Comparison of ENCODE assay signal across 24 cellular contexts in genomic region chr1:43337588-43337987, GRCh38. TPM values are rescaled to one million over a fixed set of nuclear protein-coding genes. Genes with fewer than 3 reads are reported as not detected.
DNase-seq lines count a peak whose midpoint lies in the region; ATAC-seq, FAIRE-seq and TF ChIP-seq lines count a peak whose summit lies in the region.
"Had no signal": no experiment of that assay in that cellular context is flagged by ENCODE, and none has a peak within 500 bp of the region (broad histone marks: within the 10 kb centered on the region; RNA-seq: fewer than 3 reads in every experiment).

TSS of gene MPL (plus strand) at chr1:43337818. CDS start at chr1:43337849, 31 bp downstream.

- H3K23ac ChIP-seq in trophoblast cell (ENCODE audit: low read length), result no peak within 1 kb of the TSS

- DNase-seq in stimulated activated naive CD8-positive, alpha-beta T cell treated with anti-CD3 and anti-CD28 coated beads, Interleukin-15, amount 100 ng/mL, for 72 hours, result no peak
- no peak for DNase-seq in stimulated activated naive CD8-positive, alpha-beta T cell treated with anti-CD3 and anti-CD28 coated beads, Interleukin-15, Interleukin-2, amounts not matched to agents 100 U/mL and 50 U/mL, for 24 hours
- DNase-seq in trophoblast cell (no peak), SIG-M5 treated with dmso at 0.1 percent for 504 hours (lab: John Stamatoyannopoulos, UW; ENCODE audit: unreplicated experiment) (no peak), GM12891 (ENCODE audit: insufficient read length, low spot score) (no peak), iPS-NIHi7 (ENCODE audit: extremely low spot score) (no peak)
- DNase-seq: 8988T; DMS79; NCI-H1092; NCI-H1436 treated with DMSO at 0.1 percent for 48 hours; NCI-H1930; NCI-H226; NCI-H510A treated with DMSO at 0.1 percent for 48 hours; NCI-H748 treated with DMSO at 0.1 percent for 48 hours; NK-92 treated with Interleukin-12 subunit alpha and Interleukin-12 subunit beta, amount 100 ng/mL, for 24 hours; SHP77 treated with DMSO at 0.1 percent for 48 hours; SK-N-SH had no signal

- peak within 1 kb of the TSS; percentile 29 to 42 for H3K27ac Mint-ChIP-seq in stimulated activated naive CD8-positive, alpha-beta T cell treated with anti-CD3 and anti-CD28 coated beads, Interleukin-15, amount 100 ng/mL, for 72 hours
- H3K27ac Mint-ChIP-seq: GM23338 had no signal

- H3K4ac ChIP-seq in trophoblast cell (ENCODE audit: low read depth, low read length), result no peak within 1 kb of the TSS

- FAIRE-seq in GM12891 (lab: Jason Lieb, UNC), result no peak
- FAIRE-seq: K562 had no signal

- no peak within 1 kb of the TSS for H2AK5ac ChIP-seq in trophoblast cell (ENCODE audit: low read length)

- H4K8ac ChIP-seq in trophoblast cell (ENCODE audit: low read depth, low read length), result no peak within 1 kb of the TSS

- H3K4me1 ChIP-seq in trophoblast cell (ENCODE audit: control insufficient read depth in 1 of 2, insufficient read depth in 2 of 2, low read length in 2 of 2), result no peaks in the 10 kb centered on the region
- H3K4me1 ChIP-seq: HAP-1 had no signal

- H3K9me3 ChIP-seq in trophoblast cell (ENCODE audit: insufficient read depth, low read depth, low read length), result peaks cover 2% of the 10 kb centered on the region
- H3K9me3 ChIP-seq: HAP-1, SK-N-SH had no signal

- H3K79me2 ChIP-seq in trophoblast cell (ENCODE audit: control insufficient read depth, insufficient read depth, low read length, poor library complexity), result no peaks in the 10 kb centered on the region

- H2BK5ac ChIP-seq in trophoblast cell (ENCODE audit: low read depth, low read length, poor library complexity), result no peak within 1 kb of the TSS

- H3K9ac ChIP-seq in trophoblast cell (ENCODE audit: low read length), result peak within 1 kb of the TSS; percentile 29
- H3K9ac ChIP-seq: SK-N-SH had no signal

- H3K9me3 Mint-ChIP-seq in stimulated activated naive CD8-positive, alpha-beta T cell treated with anti-CD3 and anti-CD28 coated beads, Interleukin-15, amount 100 ng/mL, for 72 hours, result no peaks in the 10 kb centered on the region
- H3K9me3 Mint-ChIP-seq: GM23338 had no signal

- H3K4me1 Mint-ChIP-seq in stimulated activated naive CD8-positive, alpha-beta T cell treated with anti-CD3 and anti-CD28 coated beads, Interleukin-15, amount 100 ng/mL, for 72 hours, result no peaks in the 10 kb centered on the region
- H3K4me1 Mint-ChIP-seq: GM23338 had no signal

- peak; percentile 39 for ATAC-seq in stimulated activated naive CD8-positive, alpha-beta T cell treated with anti-CD3 and anti-CD28 coated beads, Interleukin-15, amount 100 ng/mL, for 72 hours
- no peak for ATAC-seq in stimulated activated naive CD8-positive, alpha-beta T cell treated with anti-CD3 and anti-CD28 coated beads, Interleukin-15, Interleukin-2, amounts not matched to agents 100 U/mL and 50 U/mL, for 24 hours
- ATAC-seq in esophagus mucosa, result peak; percentile 21
- ATAC-seq: GM23338, K562 had no signal

- no peak within 1 kb of the TSS for H3K4me3 ChIP-seq in trophoblast cell (ENCODE audit: low read depth, low read length)
- H3K4me3 ChIP-seq: GM23338, HAP-1, K562 had no signal

- no CpG with 5 or more reads among the region's 3 CpGs for WGBS in trophoblast cell (ENCODE audit: extremely low coverage, insufficient coverage, insufficient read length)

- H2BK12ac ChIP-seq in trophoblast cell (ENCODE audit: low read length), result no peak within 1 kb of the TSS

- H3K4me2 ChIP-seq in trophoblast cell (ENCODE audit: low read length), result no peak within 1 kb of the TSS
- H3K4me2 ChIP-seq: GM23338, SK-N-SH had no signal

- H2AFZ ChIP-seq in trophoblast cell (ENCODE audit: insufficient read depth, low read length, poor library complexity), result no peak within 1 kb of the TSS
- H2AFZ ChIP-seq: GM23338 had no signal

- H2BK120ac ChIP-seq in trophoblast cell (ENCODE audit: insufficient read depth, low read length, poor library complexity), result no peak within 1 kb of the TSS

- H3K27ac ChIP-seq in trophoblast cell (ENCODE audit: low read depth, low read length), result no peak within 1 kb of the TSS
- H3K27ac ChIP-seq: C4-2B, RWPE1 had no signal

- H4K91ac ChIP-seq in trophoblast cell (ENCODE audit: low read depth, low read length), result no peak within 1 kb of the TSS

- no peak within 1 kb of the TSS for H3K18ac ChIP-seq in trophoblast cell (ENCODE audit: low read length)

- no peak within 1 kb of the TSS for H4K12ac ChIP-seq in trophoblast cell (ENCODE audit: low read depth, low read length)

- no peaks in the 10 kb centered on the region for H3K36me3 ChIP-seq in trophoblast cell (ENCODE audit: control insufficient read depth in 1 of 2, insufficient read depth in 2 of 2, low read length in 2 of 2)
- H3K36me3 ChIP-seq: HAP-1 had no signal

- no peak for TF ChIP-seq POLR2A in GM12891 (IDR thresholded peaks at IDR 0.05; ENCODE audit: low read depth, low read length)

- H3K27me3 Mint-ChIP-seq in stimulated activated naive CD8-positive, alpha-beta T cell treated with anti-CD3 and anti-CD28 coated beads, Interleukin-15, amount 100 ng/mL, for 72 hours, result no peaks in the 10 kb centered on the region

- H3K27me3 ChIP-seq in trophoblast cell (ENCODE audit: insufficient read depth, low read length), result no peaks in the 10 kb centered on the region

- no peak within 1 kb of the TSS for H3K14ac ChIP-seq in trophoblast cell (ENCODE audit: low read length)

- H3K4me3 Mint-ChIP-seq in stimulated activated naive CD8-positive, alpha-beta T cell treated with anti-CD3 and anti-CD28 coated beads, Interleukin-15, amount 100 ng/mL, for 72 hours, result no peak within 1 kb of the TSS
- H3K4me3 Mint-ChIP-seq: GM23338 had no signal

- H3K79me1 ChIP-seq in trophoblast cell (ENCODE audit: low read length), result no peaks in the 10 kb centered on the region

TF ChIP-seq in GM12891, 5 proteins besides CTCF, POLR2A, EP300 and RAD21:
- TF ChIP-seq POLR2AphosphoS5 (IDR thresholded peaks at IDR 0.05; ENCODE audit: low read depth, low read length) (no peak), SPI1 (IDR thresholded peaks at IDR 0.05; ENCODE audit: low read depth, low read length) (no peak), TAF1 (IDR thresholded peaks at IDR 0.05; ENCODE audit: low read depth, low read length) (no peak), POU2F2 (IDR thresholded peaks at IDR 0.05; ENCODE audit: low read depth, low read length) (no peak), PAX5 (IDR thresholded peaks at IDR 0.05; ENCODE audit: insufficient read depth, low read length, severe bottlenecking) (no peak)

RNA-seq across cellular contexts. Expression of gene MPL, which starts in this region (rescaled TPM):
- total RNA-seq in esophagus mucosa, result 0.48 TPM
- polyA plus RNA-seq in trophoblast cell (2013), result 0.04 and 0.08 TPM in 2 replicates
- polyA plus RNA-seq in GM12891 (2012; ENCODE audit: low read depth, missing spikeins), result not detected
- total RNA-seq: GM23338, K562, LHCN-M2 had no signal
- polyA plus RNA-seq: GM23338, K562, SK-N-SH had no signal

Comparison
In these comparisons a context has a peak if more than half of its experiments do, and no peak if none do; other contexts are left out.
1. Peak in ATAC-seq in esophagus mucosa; RNA of the gene not detected or under 1 TPM.